Comparison of ENCODE assay signal across 16 cellular contexts in genomic region chr3:71211083-71211482, GRCh38.
DNase-seq lines count a peak whose midpoint lies in the region; ATAC-seq and TF ChIP-seq lines count a peak whose summit lies in the region.
"Had no signal": no experiment of that assay in that cellular context is flagged by ENCODE, and none has a peak within 500 bp of the region (broad histone marks: within the 10 kb centered on the region; RNA-seq: fewer than 3 reads in every experiment).

No MANE protein-coding gene starts in this region.

- H3K9me3 Mint-ChIP-seq in activated naive CD4-positive, alpha-beta T cell treated with anti-CD3 and anti-CD28 coated beads, Interleukin-2, amount 50 U/mL, for 72 hours: peaks cover 6 to 11% of the 10 kb centered on the region in 2 donors
- H3K9me3 Mint-ChIP-seq in osteocyte (ENCODE audit: unreplicated experiment): no peaks in the 10 kb centered on the region
- H3K9me3 Mint-ChIP-seq: IgD-negative memory B cell had no signal

- H3K27ac Mint-ChIP-seq in activated naive CD4-positive, alpha-beta T cell treated with anti-CD3 and anti-CD28 coated beads, Interleukin-2, amount 50 U/mL, for 72 hours: peak overlapping the region; percentile 77 to 86
- H3K27ac Mint-ChIP-seq in osteocyte (ENCODE audit: unreplicated experiment): peak overlapping the region; percentile 90
- H3K27ac Mint-ChIP-seq: activated CD4-positive, alpha-beta T cell treated with anti-CD3 and anti-CD28 coated beads, Interleukin-2, amount 10 ng/mL, durations not matched to agents 24 days and 14 days had no signal

- DNase-seq in activated naive CD4-positive, alpha-beta T cell treated with anti-CD3 and anti-CD28 coated beads, Interleukin-2, amount 50 U/mL, for 72 hours (ENCODE audit: low spot score in 2 of 2): no peak
- DNase-seq in activated naive CD4-positive, alpha-beta T cell (lab: John Stamatoyannopoulos, UW): no peak
- DNase-seq in Right ventricle myocardium superior (peak; percentile 58), osteocyte (ENCODE audit: extremely low spot score, unreplicated experiment) (no peak), uterus (peak; percentile 21 to 29), SHP77 treated with DMSO at 0.1 percent for 48 hours (lab: John Stamatoyannopoulos, UW) (no peak)
- DNase-seq: activated CD4-positive, alpha-beta T cell treated with anti-CD3 and anti-CD28 coated beads, Interleukin-2, amount 10 ng/mL, durations not matched to agents 24 days and 14 days; DMS79 treated with DMSO at 0.1 percent for 48 hours; foreskin melanocyte; NCI-H2081 treated with DMSO at 0.1 percent for 48 hours; posterior cingulate gyrus had no signal

- H3K36me3 Mint-ChIP-seq in activated naive CD4-positive, alpha-beta T cell treated with anti-CD3 and anti-CD28 coated beads, Interleukin-2, amount 50 U/mL, for 72 hours: peaks cover 10 to 23% of the 10 kb centered on the region in 2 donors
- H3K36me3 Mint-ChIP-seq in osteocyte (ENCODE audit: unreplicated experiment): peaks cover 2% of the 10 kb centered on the region

- TF ChIP-seq POLR2A in uterus (IDR thresholded peaks at IDR 0.05): no peak

- ATAC-seq in activated naive CD4-positive, alpha-beta T cell treated with anti-CD3 and anti-CD28 coated beads, Interleukin-2, amount 50 U/mL, for 72 hours: no peak
- peak; percentile 25 for ATAC-seq in Right ventricle myocardium superior (ENCODE audit: poor library complexity)
- no peak for ATAC-seq in GM21825 (IDR thresholded peaks at IDR 0.05; ENCODE audit: unreplicated experiment)
- no peak for ATAC-seq in GM18502 (IDR thresholded peaks at IDR 0.05; ENCODE audit: poor library complexity, unreplicated experiment)
- ATAC-seq: HCT116 had no signal

- no peak for TF ChIP-seq CTCF in osteocyte (IDR thresholded peaks at IDR 0.05)
- TF ChIP-seq CTCF in uterus (IDR thresholded peaks at IDR 0.05): no peak

- H3K4me1 Mint-ChIP-seq in osteocyte (ENCODE audit: unreplicated experiment): peaks cover 27% of the 10 kb centered on the region

- H3K4me1 ChIP-seq in uterus: no peaks in the 10 kb centered on the region

- H3K27me3 ChIP-seq in uterus: no peaks in the 10 kb centered on the region

- intact Hi-C loops in Right ventricle myocardium superior (cut with DNase I): no loop called here
- intact Hi-C loops in uterus (cut with DNase I; ENCODE audit: low total_unique reads): no loop called here

- peak overlapping the region; percentile 58 to 68 for H3K27ac ChIP-seq in uterus

- H3K4me3 Mint-ChIP-seq in osteocyte (ENCODE audit: unreplicated experiment): no peak overlapping the region
- H3K4me3 Mint-ChIP-seq: activated CD4-positive, alpha-beta T cell treated with anti-CD3 and anti-CD28 coated beads, Interleukin-2, amount 10 ng/mL, durations not matched to agents 24 days and 14 days; IgD-negative memory B cell had no signal

- no peaks in the 10 kb centered on the region for H3K27me3 Mint-ChIP-seq in osteocyte (ENCODE audit: unreplicated experiment)
- H3K27me3 Mint-ChIP-seq: IgD-negative memory B cell had no signal

- H3K9me3 ChIP-seq in uterus: no peaks in the 10 kb centered on the region

- no peaks in the 10 kb centered on the region for H3K36me3 ChIP-seq in uterus

- no peak overlapping the region for H3K4me3 ChIP-seq in uterus
- H3K4me3 ChIP-seq: lung had no signal

Comparison
In these comparisons a context has a peak if more than half of its experiments do, and no peak if none do; other contexts are left out.
1. DNase-seq: peak in Right ventricle myocardium superior (single experiment) and uterus (2 of 2); none in activated naive CD4-positive, alpha-beta T cell treated with anti-CD3 and anti-CD28 coated beads, Interleukin-2, amount 50 U/mL, for 72 hours (0 of 2), activated naive CD4-positive, alpha-beta T cell (0 of 4), osteocyte (single experiment) and SHP77 treated with DMSO at 0.1 percent for 48 hours (single experiment).